ENCODE assay signal across 8 cellular contexts in genomic region chr12:76085159-76085868, GRCh38. TPM values are rescaled to one million over a fixed set of nuclear protein-coding genes. Genes with fewer than 3 reads are reported as not detected.
DNase-seq lines count a peak whose midpoint lies in the region; ATAC-seq and TF ChIP-seq lines count a peak whose summit lies in the region.

No MANE protein-coding gene starts in this region.

- H3K4me3 Mint-ChIP-seq in activated CD4-positive, alpha-beta T cell treated with anti-CD3 and anti-CD28 coated beads, Interleukin-2, amount 10 ng/mL, durations not matched to agents 7 days and 5 days: peak overlapping the region; percentile 99
- H3K4me3 Mint-ChIP-seq in natural killer cell treated with Interleukin-12 subunit alpha and Interleukin-12 subunit beta and Interleukin-15 and Interleukin-18, amount 100 ng/mL, for 72 hours: peak overlapping the region; percentile 96

- no peaks in the 10 kb centered on the region for H3K9me3 ChIP-seq in vagina

- peak; percentile 24 for ATAC-seq in GM21717 (IDR thresholded peaks at IDR 0.05; ENCODE audit: unreplicated experiment)
- ATAC-seq in natural killer cell treated with Interleukin-12 subunit alpha and Interleukin-12 subunit beta and Interleukin-15 and Interleukin-18, amount 100 ng/mL, for 72 hours: peak; percentile 9 to 17

- no peak for TF ChIP-seq CTCF in vagina (IDR thresholded peaks at IDR 0.05)

- H3K27ac ChIP-seq in vagina: peak overlapping the region; percentile 97

- peaks cover 39% of the 10 kb centered on the region for H3K4me1 ChIP-seq in vagina

- POLR2A ChIA-PET in activated CD4-positive, alpha-beta T cell treated with anti-CD3 and anti-CD28 coated beads, Interleukin-2, amount 10 ng/mL, durations not matched to agents 7 days and 5 days (lab: Charles Lee): no interaction called here

- no peaks in the 10 kb centered on the region for H3K36me3 ChIP-seq in vagina

- H3K4me1 Mint-ChIP-seq in activated CD4-positive, alpha-beta T cell treated with anti-CD3 and anti-CD28 coated beads, Interleukin-2, amount 10 ng/mL, durations not matched to agents 7 days and 5 days: peaks cover 47% of the 10 kb centered on the region
- peaks cover 32 to 37% of the 10 kb centered on the region in 2 donors for H3K4me1 Mint-ChIP-seq in natural killer cell treated with Interleukin-12 subunit alpha and Interleukin-12 subunit beta and Interleukin-15 and Interleukin-18, amount 100 ng/mL, for 72 hours (ENCODE audit: low read depth in 2 of 2)

- peak overlapping the region; percentile 100 for H3K27ac Mint-ChIP-seq in activated CD4-positive, alpha-beta T cell treated with anti-CD3 and anti-CD28 coated beads, Interleukin-2, amount 10 ng/mL, durations not matched to agents 7 days and 5 days
- H3K27ac Mint-ChIP-seq in natural killer cell treated with Interleukin-12 subunit alpha and Interleukin-12 subunit beta and Interleukin-15 and Interleukin-18, amount 100 ng/mL, for 72 hours: peak overlapping the region; percentile 98

- no peaks in the 10 kb centered on the region for H3K9me3 Mint-ChIP-seq in activated CD4-positive, alpha-beta T cell treated with anti-CD3 and anti-CD28 coated beads, Interleukin-2, amount 10 ng/mL, durations not matched to agents 7 days and 5 days
- H3K9me3 Mint-ChIP-seq in natural killer cell treated with Interleukin-12 subunit alpha and Interleukin-12 subunit beta and Interleukin-15 and Interleukin-18, amount 100 ng/mL, for 72 hours: no peaks in the 10 kb centered on the region

- peak overlapping the region; percentile 79 to 87 for H3K4me3 ChIP-seq in vagina

- H3K27me3 ChIP-seq in vagina: no peaks in the 10 kb centered on the region

- CTCF ChIA-PET in activated CD4-positive, alpha-beta T cell treated with anti-CD3 and anti-CD28 coated beads, Interleukin-2, amount 10 ng/mL, durations not matched to agents 7 days and 5 days (lab: Charles Lee): no interaction called here

- intact Hi-C loops in vagina (cut with DNase I): no loop called here

- TF ChIP-seq POLR2A in erythroblast (IDR thresholded peaks at IDR 0.05; ENCODE audit: low read length) (no peak), vagina (IDR thresholded peaks at IDR 0.05) (no peak)

- DNase-seq in NCI-H2029 (lab: John Stamatoyannopoulos, UW) (peak; percentile 44), NCI-H2029 treated with DMSO at 0.1 percent for 48 hours (lab: John Stamatoyannopoulos, UW) (no peak), Kasumi-1 (lab: John Stamatoyannopoulos, UW) (peak; percentile 74 to 84), erythroblast (lab: John Stamatoyannopoulos, UW) (peak; percentile 43 to 51), vagina (ENCODE audit: extremely low spot score in 2 of 2) (no peak)
- DNase-seq in activated CD4-positive, alpha-beta T cell treated with anti-CD3 and anti-CD28 coated beads, Interleukin-2, amount 10 ng/mL, durations not matched to agents 7 days and 5 days: peak; percentile 60
- DNase-seq in natural killer cell treated with Interleukin-12 subunit alpha and Interleukin-12 subunit beta and Interleukin-15 and Interleukin-18, amount 100 ng/mL, for 72 hours (ENCODE audit: low spot score): no peak

- no peaks in the 10 kb centered on the region for H3K27me3 Mint-ChIP-seq in activated CD4-positive, alpha-beta T cell treated with anti-CD3 and anti-CD28 coated beads, Interleukin-2, amount 10 ng/mL, durations not matched to agents 7 days and 5 days
- no peaks in the 10 kb centered on the region for H3K27me3 Mint-ChIP-seq in natural killer cell treated with Interleukin-12 subunit alpha and Interleukin-12 subunit beta and Interleukin-15 and Interleukin-18, amount 100 ng/mL, for 72 hours

- peaks cover 18% of the 10 kb centered on the region for H3K36me3 Mint-ChIP-seq in activated CD4-positive, alpha-beta T cell treated with anti-CD3 and anti-CD28 coated beads, Interleukin-2, amount 10 ng/mL, durations not matched to agents 7 days and 5 days (ENCODE audit: low read depth)
- peaks cover 20% of the 10 kb centered on the region for H3K36me3 Mint-ChIP-seq in natural killer cell treated with Interleukin-12 subunit alpha and Interleukin-12 subunit beta and Interleukin-15 and Interleukin-18, amount 100 ng/mL, for 72 hours

RNA-seq across cellular contexts. Expression of gene NAP1L1, which starts 0.8 kb away (rescaled TPM):
- 100 to 1,000 TPM; 460 to 538 TPM for total RNA-seq in activated CD4-positive, alpha-beta T cell treated with anti-CD3 and anti-CD28 coated beads, Interleukin-2, amount 10 ng/mL, durations not matched to agents 7 days and 5 days
- total RNA-seq in natural killer cell treated with Interleukin-12 subunit alpha and Interleukin-12 subunit beta and Interleukin-15 and Interleukin-18, amount 100 ng/mL, for 72 hours: 100 to 1,000 TPM; 371 to 420 TPM
- total RNA-seq in vagina: 318 TPM

RNA-seq across cellular contexts. Expression of gene PHLDA1, which starts 53.7 kb away (rescaled TPM):
- total RNA-seq in activated CD4-positive, alpha-beta T cell treated with anti-CD3 and anti-CD28 coated beads, Interleukin-2, amount 10 ng/mL, durations not matched to agents 7 days and 5 days: 1 to 10 TPM; 3.8 to 3.9 TPM
- total RNA-seq in natural killer cell treated with Interleukin-12 subunit alpha and Interleukin-12 subunit beta and Interleukin-15 and Interleukin-18, amount 100 ng/mL, for 72 hours: 100 to 1,000 TPM in 1 of 2 donors, 10 to 100 TPM in 1; 62.0 to 153 TPM
- 40.3 TPM for total RNA-seq in vagina

Comparison
In these comparisons a context has a peak if more than half of its experiments do, and no peak if none do; other contexts are left out.
1. DNase-seq: peak in NCI-H2029 (single experiment), Kasumi-1 (2 of 2), activated CD4-positive, alpha-beta T cell treated with anti-CD3 and anti-CD28 coated beads, Interleukin-2, amount 10 ng/mL, durations not matched to agents 7 days and 5 days (single experiment) and erythroblast (2 of 2); none in NCI-H2029 treated with DMSO at 0.1 percent for 48 hours (single experiment), natural killer cell treated with Interleukin-12 subunit alpha and Interleukin-12 subunit beta and Interleukin-15 and Interleukin-18, amount 100 ng/mL, for 72 hours (single experiment) and vagina (0 of 2).